ENCODE assay signal across 8 cellular contexts in genomic region chr15:79923515-79924169, GRCh38. TPM values are rescaled to one million over a fixed set of nuclear protein-coding genes. Genes with fewer than 3 reads are reported as not detected.
DNase-seq lines count a peak whose midpoint lies in the region; ATAC-seq and TF ChIP-seq lines count a peak whose summit lies in the region.

No MANE protein-coding gene starts in this region.

- H3K36me3 Mint-ChIP-seq in T-helper 17 cell (ENCODE audit: low read depth): peaks cover 8% of the 10 kb centered on the region

- H3K4me3 Mint-ChIP-seq in T-helper 17 cell: peak overlapping the region; percentile 96

- H3K4me1 Mint-ChIP-seq in T-helper 17 cell: peaks cover 12% of the 10 kb centered on the region

- no peaks in the 10 kb centered on the region for H3K27me3 Mint-ChIP-seq in T-helper 17 cell

- intact Hi-C loops in left ventricle myocardium superior (cut with micrococcal nuclease): no loop called here
- intact Hi-C loops in prostate gland (cut with DNase I): loop anchor here (2.0 to 10.0 kb wide), 3 partner anchors 27 to 229 kb away; partner anchors contain the start of genes FAH, MTHFS and ZFAND6

- H3K27ac ChIP-seq in angular gyrus (ENCODE audit: low read depth, low read length) (peak overlapping the region; percentile 66), prostate gland (peak overlapping the region; percentile 91 to 96), urinary bladder (ENCODE audit: low read depth) (peak overlapping the region; percentile 91)

- DNase-seq in NCI-H1694 treated with DMSO at 0.1 percent for 48 hours (lab: John Stamatoyannopoulos, UW): peak; percentile 90
- peak; percentile 94 to 99 (median 98) for DNase-seq in T-helper 17 cell
- DNase-seq in left ventricle myocardium superior: peak; percentile 96
- DNase-seq in prostate gland (ENCODE audit: low spot score): peak; percentile 96

- H3K4me1 ChIP-seq in prostate gland (replicated peaks) (no peaks in the 10 kb centered on the region), urinary bladder (ENCODE audit: insufficient read depth) (no peaks in the 10 kb centered on the region)

- H3K4me3 ChIP-seq in prostate gland (peak overlapping the region; percentile 66 to 84), urinary bladder (ENCODE audit: low read depth, low read length) (peak overlapping the region; percentile 90)

- ATAC-seq in GM18499 (IDR thresholded peaks at IDR 0.05; ENCODE audit: insufficient read depth, unreplicated experiment) (peak; percentile 78), HG02938 (IDR thresholded peaks at IDR 0.05; ENCODE audit: unreplicated experiment) (peak; percentile 93), T-helper 17 cell (peak; percentile 94), left ventricle myocardium superior (peak; percentile 99)

- H3K27ac Mint-ChIP-seq in T-helper 17 cell: peak overlapping the region; percentile 93

- H3K27me3 ChIP-seq in prostate gland (replicated peaks; ENCODE audit: insufficient read depth): no peaks in the 10 kb centered on the region

- peak; percentile 80 for TF ChIP-seq POLR2A in prostate gland (IDR thresholded peaks at IDR 0.05)

- H3K36me3 ChIP-seq in prostate gland: peaks cover 0 to 5% of the 10 kb centered on the region in 2 donors
- no peaks in the 10 kb centered on the region for H3K36me3 ChIP-seq in urinary bladder (ENCODE audit: insufficient read depth)

- TF ChIP-seq CTCF in prostate gland (IDR thresholded peaks at IDR 0.05): peak in 2 of 4 experiments; percentile 7 to 11

- WGBS in prostate gland: under 1% methylated on average over 55 of the region's 68 CpGs
- WGBS in urinary bladder: under 1% methylated on average over 68 of the region's 68 CpGs

- no peaks in the 10 kb centered on the region for H3K9me3 ChIP-seq in T-helper 17 cell (ENCODE audit: control insufficient read depth, low read length, poor library complexity, severe bottlenecking)
- H3K9me3 ChIP-seq in prostate gland: no peaks in the 10 kb centered on the region

RNA-seq across cellular contexts. Expression of gene MTHFS, which starts 26.8 kb away (rescaled TPM):
- total RNA-seq in T-helper 17 cell (10 to 100 TPM; 14.3 to 17.1 TPM), left ventricle myocardium superior (16.1 TPM), prostate gland (10 to 100 TPM; 28.7 to 55.1 TPM), urinary bladder (10.7 TPM)
- polyA plus RNA-seq in urinary bladder: 36.2 TPM

RNA-seq across cellular contexts. Expression of gene BCL2A1, which starts 47.4 kb away (rescaled TPM):
- total RNA-seq in T-helper 17 cell (10 to 100 TPM; 23.3 to 27.0 TPM), left ventricle myocardium superior (0.55 TPM), prostate gland (1 to 10 TPM in 1 of 2 donors, under 1 TPM in 1; 0.57 to 2.7 TPM), urinary bladder (2.3 TPM)
- polyA plus RNA-seq in urinary bladder: 1.8 TPM

Comparison
In these comparisons a context has a peak if more than half of its experiments do, and no peak if none do; other contexts are left out.
1. Peak in every context shown above with its lines: DNase-seq, ATAC-seq, H3K4me3 ChIP-seq and H3K27ac ChIP-seq.